Comparison of ENCODE assay signal across 11 cellular contexts in the genomic region with DNA sequence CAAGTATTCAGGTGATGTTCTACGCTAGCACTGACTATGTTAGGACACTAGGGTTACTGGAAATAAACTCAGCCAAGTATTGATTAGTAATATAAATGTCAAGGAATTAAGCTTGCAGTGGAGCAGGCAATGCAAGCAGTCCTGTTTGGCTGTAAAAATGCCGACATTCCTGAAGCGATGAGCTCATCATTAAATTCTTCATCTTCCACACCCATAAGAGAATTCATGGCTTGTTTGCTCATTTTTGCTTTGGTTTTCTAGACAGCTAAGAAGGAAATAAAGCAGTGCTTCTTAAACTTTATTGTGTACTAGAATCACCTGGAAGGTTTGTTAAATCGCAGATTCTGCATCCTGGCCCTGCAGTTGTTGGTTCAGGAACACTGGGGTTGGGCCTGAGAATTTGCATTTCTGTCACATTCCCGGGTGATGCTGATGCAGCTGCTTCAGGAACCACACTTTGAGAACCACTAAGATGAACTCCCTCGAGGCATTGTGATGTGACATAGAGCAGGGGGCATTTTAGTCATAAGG. TPM values are rescaled to one million over a fixed set of nuclear protein-coding genes. Genes with fewer than 3 reads are reported as not detected.
DNase-seq lines count a peak whose midpoint lies in the region; ATAC-seq, FAIRE-seq and TF ChIP-seq lines count a peak whose summit lies in the region.
"Had no signal": no experiment of that assay in that cellular context is flagged by ENCODE, and none has a peak within 500 bp of the region (broad histone marks: within the 10 kb centered on the region; RNA-seq: fewer than 3 reads in every experiment).

No MANE protein-coding gene starts in this region.

- ATAC-seq in A549, result peak; percentile 62 to 79
- no peak for ATAC-seq in activated CD4-positive, alpha-beta T cell treated with anti-CD3 and anti-CD28 coated beads for 36 hours
- ATAC-seq in GM19467 (IDR thresholded peaks at IDR 0.05; ENCODE audit: unreplicated experiment), result no peak

- H2BK15ac ChIP-seq in mesendoderm (replicated peaks; ENCODE audit: low read depth), result no peak overlapping the region

- H3K27me3 ChIP-seq in KMS-11 (ENCODE audit: insufficient read depth, low read depth) (no peaks in the 10 kb centered on the region), mesendoderm (ENCODE audit: insufficient read depth, low read length, poor library complexity) (no peaks in the 10 kb centered on the region)

- H3K9ac ChIP-seq in KMS-11 (no peak overlapping the region), mesendoderm (ENCODE audit: low read length) (no peak overlapping the region)

- peak overlapping the region; percentile 79 to 95 for H3K27ac ChIP-seq in A549
- no peak overlapping the region for H3K27ac ChIP-seq in KMS-11
- no peak overlapping the region for H3K27ac ChIP-seq in mesendoderm (ENCODE audit: low read depth, low read length)

- TF ChIP-seq POLR2A in A549 (IDR thresholded peaks at IDR 0.05; ENCODE audit: low read length), result no peak

- H3K79me1 ChIP-seq in mesendoderm (ENCODE audit: low read length), result no peaks in the 10 kb centered on the region

- H3K4me3 Mint-ChIP-seq in activated CD4-positive, alpha-beta T cell treated with anti-CD3 and anti-CD28 coated beads for 36 hours, result no peak overlapping the region
- H3K4me3 Mint-ChIP-seq: naive B cell had no signal

- no peaks in the 10 kb centered on the region; the same call in 2 of the 3 replicates for H3K9me3 ChIP-seq in A549

- H3K79me2 ChIP-seq in KMS-11 (ENCODE audit: insufficient read depth, low read depth) (no peaks in the 10 kb centered on the region), mesendoderm (ENCODE audit: control insufficient read depth, insufficient read depth, low read length) (no peaks in the 10 kb centered on the region)

- DNase-seq in A549 (ENCODE audit: low read depth in 1 of 2, low spot score in 1 of 2) (peak; percentile 32 to 83), epithelial cell of proximal tubule (ENCODE audit: low read depth) (peak; percentile 67), mesendoderm (peak; percentile 90), activated gamma-delta T cell (lab: John Stamatoyannopoulos, UW) (no peak), OCI-M2 (lab: John Stamatoyannopoulos, UW; ENCODE audit: unreplicated experiment) (no peak)
- no peak for DNase-seq in activated CD4-positive, alpha-beta T cell treated with anti-CD3 and anti-CD28 coated beads for 36 hours
- DNase-seq: AML-193, cortex of kidney, naive B cell had no signal

- H3K4me2 ChIP-seq in A549, result peak overlapping the region; percentile 90
- H3K4me2 ChIP-seq in KMS-11, result peak overlapping the region; percentile 74; the same call in 1 of the 2 replicates
- H3K4me2 ChIP-seq in mesendoderm (ENCODE audit: low read length), result no peak overlapping the region

- 2% methylated on average over 5 of the region's 6 CpGs for WGBS in A549 (ENCODE audit: missing lambda C conversion rate)
- WGBS in mesendoderm (ENCODE audit: extremely low coverage, insufficient coverage, low lambda C conversion rate), result no CpG with 5 or more reads among the region's 6 CpGs

- no peak overlapping the region for H3K56ac ChIP-seq in mesendoderm (ENCODE audit: low read length)

- H3K18ac ChIP-seq in mesendoderm (ENCODE audit: low read length), result no peak overlapping the region

- no peaks in the 10 kb centered on the region for H3K9me3 Mint-ChIP-seq in activated CD4-positive, alpha-beta T cell treated with anti-CD3 and anti-CD28 coated beads for 36 hours (ENCODE audit: low read depth)
- H3K9me3 Mint-ChIP-seq: naive B cell had no signal

- H3K36me3 Mint-ChIP-seq in activated CD4-positive, alpha-beta T cell treated with anti-CD3 and anti-CD28 coated beads for 36 hours (ENCODE audit: low read depth), result no peaks in the 10 kb centered on the region
- H3K36me3 Mint-ChIP-seq: naive B cell had no signal

- no peaks in the 10 kb centered on the region for H3K4me1 Mint-ChIP-seq in activated CD4-positive, alpha-beta T cell treated with anti-CD3 and anti-CD28 coated beads for 36 hours
- H3K4me1 Mint-ChIP-seq: naive B cell had no signal

- POLR2A ChIA-PET in A549 (lab: Yijun Ruan, JAX), result interaction anchor here (1.0 to 1.6 kb wide), 3 partner anchors 9 to 510 kb away, joined by 5 to 6 read pairs (median 6); a partner anchor contains a TSS
- POLR2A ChIA-PET in activated CD4-positive, alpha-beta T cell treated with anti-CD3 and anti-CD28 coated beads for 36 hours (lab: Charles Lee), result no interaction called here

- H4K20me1 ChIP-seq in KMS-11 (ENCODE audit: insufficient read depth), result no peaks in the 10 kb centered on the region

- H4K8ac ChIP-seq in mesendoderm (ENCODE audit: low read depth, low read length), result no peak overlapping the region

- H2AFZ ChIP-seq in KMS-11 (ENCODE audit: low read depth), result no peak overlapping the region

- H3K4me1 ChIP-seq in A549 (peaks cover 64% of the 10 kb centered on the region), KMS-11 (ENCODE audit: low read depth, poor library complexity, severe bottlenecking) (peaks cover 71% of the 10 kb centered on the region), mesendoderm (ENCODE audit: control insufficient read depth, low read depth, low read length) (peaks cover 2% of the 10 kb centered on the region)

- peak in 1 of 2 experiments; percentile 68; a peak in 2 of 5 replicates for TF ChIP-seq EP300 in A549 (IDR thresholded peaks at IDR 0.05)

- no peak overlapping the region for H3K27ac Mint-ChIP-seq in activated CD4-positive, alpha-beta T cell treated with anti-CD3 and anti-CD28 coated beads for 36 hours
- H3K27ac Mint-ChIP-seq: naive B cell had no signal

- H2BK5ac ChIP-seq in mesendoderm (ENCODE audit: low read length), result no peak overlapping the region

- no peak for FAIRE-seq in A549 (lab: Jason Lieb, UNC)

- H3K4ac ChIP-seq in mesendoderm (ENCODE audit: low read depth, low read length), result no peak overlapping the region

- H4K5ac ChIP-seq in mesendoderm (ENCODE audit: low read length), result no peak overlapping the region

- peak in 1 of 2 experiments; percentile 12; a peak in 1 of 5 replicates for TF ChIP-seq RAD21 in A549 (conservative IDR thresholded peaks at IDR 0.05 in 1 of 2, IDR thresholded peaks at IDR 0.05 in 1 of 2)

- CTCF ChIA-PET in A549 (lab: Yijun Ruan, JAX), result interaction anchor here (1.0 to 1.4 kb wide), 3 partner anchors 8 to 52 kb away, joined by 3 read pairs; a partner anchor contains a TSS
- CTCF ChIA-PET in activated CD4-positive, alpha-beta T cell treated with anti-CD3 and anti-CD28 coated beads for 36 hours (lab: Charles Lee), result interaction anchor here (0.6 to 1.5 kb wide), 5 partner anchors 11 to 89 kb away, joined by 3 to 4 read pairs (median 4); no protein-coding TSS in a partner anchor

- H3K4me3 ChIP-seq in A549 (peak overlapping the region; percentile 24; the same call in 1 of the 3 replicates), KMS-11 (IDR thresholded peaks at IDR 0.05; ENCODE audit: insufficient read depth, low read depth, low read length) (no peak overlapping the region), epithelial cell of proximal tubule (ENCODE audit: low read depth, low read length) (no peak overlapping the region), mesendoderm (ENCODE audit: low read length) (no peak overlapping the region)

- no peak overlapping the region for H2AK5ac ChIP-seq in mesendoderm (ENCODE audit: low read length)

- TF ChIP-seq CTCF in A549 (IDR thresholded peaks at IDR 0.05), result no peak
- no peak for TF ChIP-seq CTCF in KMS-11 (conservative IDR thresholded peaks at IDR 0.05; ENCODE audit: low read depth, low read length)
- no peak for TF ChIP-seq CTCF in epithelial cell of proximal tubule (conservative IDR thresholded peaks at IDR 0.05; ENCODE audit: low read depth, low read length)

- peaks cover 2% of the 10 kb centered on the region for H3K27me3 Mint-ChIP-seq in activated CD4-positive, alpha-beta T cell treated with anti-CD3 and anti-CD28 coated beads for 36 hours

- intact Hi-C loops in activated CD4-positive, alpha-beta T cell treated with anti-CD3 and anti-CD28 coated beads for 36 hours (cut with DNase I, micrococcal nuclease), result no loop called here

- H2BK120ac ChIP-seq in mesendoderm (ENCODE audit: low read depth, low read length), result no peak overlapping the region

- H3K36me3 ChIP-seq in KMS-11 (ENCODE audit: insufficient read depth) (no peaks in the 10 kb centered on the region), mesendoderm (ENCODE audit: control insufficient read depth, insufficient read depth, low read length) (no peaks in the 10 kb centered on the region)

- H3K23ac ChIP-seq in mesendoderm (ENCODE audit: low read length), result no peak overlapping the region

TF ChIP-seq in A549, 52 proteins besides CTCF, POLR2A, EP300 and RAD21 (continues in another document):
- no peak for TF ChIP-seq CHD2 (IDR thresholded peaks at IDR 0.05; ENCODE audit: low read length, partially characterized antibody)
- peak; percentile 66; the same call in 1 of the 2 replicates for TF ChIP-seq GATA3 (IDR thresholded peaks at IDR 0.05; ENCODE audit: borderline replicate concordance)
- no peak for TF ChIP-seq CHD4 (IDR thresholded peaks at IDR 0.05; ENCODE audit: borderline replicate concordance)
- TF ChIP-seq, protein P1, sequence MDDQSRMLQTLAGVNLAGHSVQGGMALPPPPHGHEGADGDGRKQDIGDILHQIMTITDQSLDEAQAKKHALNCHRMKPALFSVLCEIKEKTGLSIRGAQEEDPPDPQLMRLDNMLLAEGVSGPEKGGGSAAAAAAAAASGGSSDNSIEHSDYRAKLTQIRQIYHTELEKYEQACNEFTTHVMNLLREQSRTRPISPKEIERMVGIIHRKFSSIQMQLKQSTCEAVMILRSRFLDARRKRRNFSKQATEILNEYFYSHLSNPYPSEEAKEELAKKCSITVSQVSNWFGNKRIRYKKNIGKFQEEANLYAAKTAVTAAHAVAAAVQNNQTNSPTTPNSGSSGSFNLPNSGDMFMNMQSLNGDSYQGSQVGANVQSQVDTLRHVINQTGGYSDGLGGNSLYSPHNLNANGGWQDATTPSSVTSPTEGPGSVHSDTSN (IDR thresholded peaks at IDR 0.05), result no peak
- TF ChIP-seq JUN (IDR thresholded peaks at IDR 0.05), result peak in 1 of 2 experiments; percentile 60; a peak in 1 of 5 replicates

RNA-seq across cellular contexts. Expression of a gene that starts 17.8 kb away (rescaled TPM):
- 126 and 145 TPM in 2 replicates for polyA plus RNA-seq in A549 (2011; rRNA removed)
- polyA plus RNA-seq in A549 (2012; cell fraction: cytosol; rRNA removed), result 54.5 and 58.1 TPM in 2 replicates
- polyA plus RNA-seq in A549 (2012; cell fraction: nucleus; rRNA removed), result 33.3 and 44.8 TPM in 2 replicates
- polyA plus RNA-seq in A549 (2017; fragmentation: RNase III; extraction: RNeasy Plus Mini Kit Qiagen cat#74134 plus additional on column Dnase treatment), result 134 to 169 TPM (median 162 TPM) in 3 replicates
- 56.9 and 61.0 TPM in 2 replicates for polyA minus RNA-seq in A549 (2011; rRNA and poly(A)+ RNA removed)
- 354 and 367 TPM in 2 replicates for total RNA-seq in epithelial cell of proximal tubule
- polyA plus RNA-seq in mesendoderm (2013, experiment 1 of 2), result 86.4 TPM
- polyA plus RNA-seq in mesendoderm (2013, experiment 2 of 2), result 94.3 TPM
- total RNA-seq in activated CD4-positive, alpha-beta T cell treated with anti-CD3 and anti-CD28 coated beads for 36 hours, result 1 to 10 TPM in 1 of 2 experiments, under 1 TPM in 1; 0.49 to 1.0 TPM

Comparison
In these comparisons a context has a peak if more than half of its experiments do, and no peak if none do; other contexts are left out.
1. ATAC-seq: peak in A549 (2 of 2); none in activated CD4-positive, alpha-beta T cell treated with anti-CD3 and anti-CD28 coated beads for 36 hours (single experiment) and GM19467 (single experiment).
2. DNase-seq: peak in A549 (2 of 2), epithelial cell of proximal tubule (single experiment) and mesendoderm (single experiment); none in activated CD4-positive, alpha-beta T cell treated with anti-CD3 and anti-CD28 coated beads for 36 hours (single experiment), activated gamma-delta T cell (single experiment) and OCI-M2 (single experiment).
3. H3K27ac ChIP-seq: peak in A549 (2 of 2); none in KMS-11 (single experiment) and mesendoderm (single experiment).
4. RNA of a gene that starts 17.8 kb away (total RNA-seq): 354 to 367 TPM in epithelial cell of proximal tubule; 0.49 to 1.0 TPM in activated CD4-positive, alpha-beta T cell treated with anti-CD3 and anti-CD28 coated beads for 36 hours; every median in the first group is over 100 times any median in the second.